Comparison of ENCODE assay signal across 13 cellular contexts in the genomic region with DNA sequence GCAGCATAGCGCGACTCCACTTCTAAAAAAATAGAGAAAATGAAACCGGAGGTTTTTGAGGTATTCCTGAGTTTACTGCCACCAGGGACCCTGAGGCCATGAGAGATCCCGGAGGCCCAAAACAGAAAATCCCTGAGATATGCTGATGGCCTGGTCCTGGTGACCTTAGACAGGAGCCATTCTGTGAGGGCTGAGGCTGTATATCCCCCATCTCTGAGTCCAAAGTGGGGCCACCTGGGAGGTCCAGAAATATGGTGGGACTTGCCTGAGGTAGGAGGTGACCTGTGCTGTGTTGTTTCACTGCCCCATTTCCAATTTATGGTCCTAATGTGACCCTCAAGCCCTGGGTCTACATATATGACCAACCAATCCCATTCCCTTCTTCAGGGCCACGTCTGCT. TPM values are rescaled to one million over a fixed set of nuclear protein-coding genes. Genes with fewer than 3 reads are reported as not detected.
DNase-seq lines count a peak whose midpoint lies in the region; ATAC-seq and TF ChIP-seq lines count a peak whose summit lies in the region.
"Not testable (repeated sequence)": the region's sequence is repeated elsewhere in the genome, so short reads cannot be mapped to it uniquely, and the experiment has no call there.
"Had no signal": no experiment of that assay in that cellular context is flagged by ENCODE, and none has a peak within 500 bp of the region (broad histone marks: within the 10 kb centered on the region; RNA-seq: fewer than 3 reads in every experiment).

No MANE protein-coding gene starts in this region.

- H3K4me3 ChIP-seq in DOHH2 (ENCODE audit: low read length) (peak overlapping the region; percentile 86), GM12865 (ENCODE audit: low read depth, low read length) (peak overlapping the region; percentile 86), OCI-LY1 (ENCODE audit: low read depth, low read length, poor library complexity, severe bottlenecking) (peak overlapping the region; percentile 66)

- not testable (repeated sequence) for H3K4me3 Mint-ChIP-seq in T-helper 17 cell
- H3K4me3 Mint-ChIP-seq in activated naive CD8-positive, alpha-beta T cell treated with anti-CD3 and anti-CD28 coated beads for 36 hours, result peak overlapping the region; percentile 25
- H3K4me3 Mint-ChIP-seq in memory B cell, result peak overlapping the region; percentile 99
- H3K4me3 Mint-ChIP-seq in stimulated activated effector memory CD8-positive, alpha-beta T cell treated with anti-CD3 and anti-CD28 coated beads, Interleukin-12 subunit alpha, Interleukin-12 subunit beta, amount 100 ng/mL, for 72 hours, result peak overlapping the region; percentile 39

- H3K27me3 Mint-ChIP-seq in T-helper 17 cell; activated naive CD8-positive, alpha-beta T cell treated with anti-CD3 and anti-CD28 coated beads for 36 hours; memory B cell: not testable (repeated sequence)

- not testable (repeated sequence) for ATAC-seq in T-helper 17 cell; memory B cell (ENCODE audit: low read depth); stimulated activated effector memory CD8-positive, alpha-beta T cell treated with anti-CD3 and anti-CD28 coated beads, Interleukin-12 subunit alpha, Interleukin-12 subunit beta, amount 100 ng/mL, for 72 hours

- H3K27me3 ChIP-seq in DOHH2 (ENCODE audit: control insufficient read depth, low read length); OCI-LY1 (ENCODE audit: insufficient read depth, low read length): not testable (repeated sequence)

- H3F3A ChIP-seq in DOHH2 (ENCODE audit: control insufficient read depth, insufficient read depth); OCI-LY1 (ENCODE audit: insufficient read depth, low read length): not testable (repeated sequence)

- H3K79me2 ChIP-seq in DOHH2 (ENCODE audit: control insufficient read depth, low read length), result peaks cover 15% of the 10 kb centered on the region
- not testable (repeated sequence) for H3K79me2 ChIP-seq in OCI-LY1 (ENCODE audit: insufficient read depth, low read length)

- not testable (repeated sequence) for H3K27ac ChIP-seq in DOHH2 (ENCODE audit: low read depth, low read length)
- H3K27ac ChIP-seq in OCI-LY1 (ENCODE audit: low read depth, low read length, poor library complexity, severe bottlenecking), result peak overlapping the region; percentile 57

- not testable (repeated sequence) for H2AFZ ChIP-seq in OCI-LY1 (ENCODE audit: low read length)

- peak overlapping the region; percentile 79 for H3K27ac Mint-ChIP-seq in T-helper 17 cell
- not testable (repeated sequence) for H3K27ac Mint-ChIP-seq in activated naive CD8-positive, alpha-beta T cell treated with anti-CD3 and anti-CD28 coated beads for 36 hours; stimulated activated effector memory CD8-positive, alpha-beta T cell treated with anti-CD3 and anti-CD28 coated beads, Interleukin-12 subunit alpha, Interleukin-12 subunit beta, amount 100 ng/mL, for 72 hours
- H3K27ac Mint-ChIP-seq in memory B cell, result peak overlapping the region; percentile 96

- not testable (repeated sequence) for H3K4me1 Mint-ChIP-seq in T-helper 17 cell; activated naive CD8-positive, alpha-beta T cell treated with anti-CD3 and anti-CD28 coated beads for 36 hours
- peaks cover 47% of the 10 kb centered on the region for H3K4me1 Mint-ChIP-seq in memory B cell
- peaks cover 30% of the 10 kb centered on the region for H3K4me1 Mint-ChIP-seq in stimulated activated effector memory CD8-positive, alpha-beta T cell treated with anti-CD3 and anti-CD28 coated beads, Interleukin-12 subunit alpha, Interleukin-12 subunit beta, amount 100 ng/mL, for 72 hours

- H3K4me1 ChIP-seq in DOHH2 (ENCODE audit: control insufficient read depth, low read length), result peaks cover 50% of the 10 kb centered on the region
- peaks cover 16% of the 10 kb centered on the region for H3K4me1 ChIP-seq in OCI-LY1 (ENCODE audit: insufficient read depth, low read length, severe bottlenecking)

- TF ChIP-seq CTCF in DOHH2 (IDR thresholded peaks at IDR 0.05; ENCODE audit: low read depth, low read length, poor library complexity, severe bottlenecking); GM12865 (IDR thresholded peaks at IDR 0.05; ENCODE audit: insufficient read depth, low read depth, low read length, missing control alignments); OCI-LY1 (IDR thresholded peaks at IDR 0.05; ENCODE audit: low read length): not testable (repeated sequence)

- DNase-seq in GM12865 (ENCODE audit: low read depth); T-helper 17 cell; activated naive CD8-positive, alpha-beta T cell treated with anti-CD3 and anti-CD28 coated beads for 36 hours; memory B cell (ENCODE audit: low spot score in 2 of 2); stimulated activated effector memory CD8-positive, alpha-beta T cell treated with anti-CD3 and anti-CD28 coated beads, Interleukin-12 subunit alpha, Interleukin-12 subunit beta, amount 100 ng/mL, for 72 hours (ENCODE audit: low spot score in 2 of 2): not testable (repeated sequence)

- not testable (repeated sequence) for H3K9me3 Mint-ChIP-seq in activated naive CD8-positive, alpha-beta T cell treated with anti-CD3 and anti-CD28 coated beads for 36 hours; memory B cell; stimulated activated effector memory CD8-positive, alpha-beta T cell treated with anti-CD3 and anti-CD28 coated beads, Interleukin-12 subunit alpha, Interleukin-12 subunit beta, amount 100 ng/mL, for 72 hours

- H3K36me3 ChIP-seq in DOHH2 (ENCODE audit: control insufficient read depth, low read length); OCI-LY1 (ENCODE audit: insufficient read depth, low read length): not testable (repeated sequence)

- H3K4me2 ChIP-seq in DOHH2 (ENCODE audit: low read length) (peak overlapping the region; percentile 95), OCI-LY1 (ENCODE audit: low read length) (peak overlapping the region; percentile 56)

- not testable (repeated sequence) for H3K36me3 Mint-ChIP-seq in T-helper 17 cell (ENCODE audit: low read depth); activated naive CD8-positive, alpha-beta T cell treated with anti-CD3 and anti-CD28 coated beads for 36 hours
- peaks cover 18% of the 10 kb centered on the region for H3K36me3 Mint-ChIP-seq in memory B cell
- peaks cover 13% of the 10 kb centered on the region for H3K36me3 Mint-ChIP-seq in stimulated activated effector memory CD8-positive, alpha-beta T cell treated with anti-CD3 and anti-CD28 coated beads, Interleukin-12 subunit alpha, Interleukin-12 subunit beta, amount 100 ng/mL, for 72 hours

- not testable (repeated sequence) for H4K20me1 ChIP-seq in DOHH2 (ENCODE audit: control insufficient read depth, insufficient read depth, low read depth, low read length); OCI-LY1 (ENCODE audit: insufficient read depth, low read length)

- H3K9me3 ChIP-seq in DOHH2 (ENCODE audit: control insufficient read depth, insufficient read depth, low read length); OCI-LY1 (ENCODE audit: low read length); T-helper 17 cell (ENCODE audit: control insufficient read depth, low read length, poor library complexity, severe bottlenecking): not testable (repeated sequence)

- H3K9ac ChIP-seq in OCI-LY1 (ENCODE audit: low read length), result peak overlapping the region; percentile 77

- not testable (repeated sequence) for H3K9me2 ChIP-seq in DOHH2 (replicated peaks; ENCODE audit: control insufficient read depth, low read length); OCI-LY1 (ENCODE audit: low read depth, low read length)

RNA-seq across cellular contexts. Expression of gene CLEC17A, which starts 1.5 kb away (rescaled TPM):
- 1 to 10 TPM in 1 of 2 donors, under 1 TPM in 1; 0.34 to 2.4 TPM for total RNA-seq in T-helper 17 cell
- total RNA-seq in activated naive CD8-positive, alpha-beta T cell treated with anti-CD3 and anti-CD28 coated beads for 36 hours, result under 1 TPM; 0.64 to 0.84 TPM
- total RNA-seq: Calu3, G401, H7, HFFc6, HT1080, K562 had no signal

RNA-seq across cellular contexts. Expression of gene NDUFB7, which starts 12.5 kb away (rescaled TPM):
- 10 to 100 TPM; 60.7 to 62.5 TPM for total RNA-seq in T-helper 17 cell
- 100 to 1,000 TPM; 128 to 129 TPM for total RNA-seq in activated naive CD8-positive, alpha-beta T cell treated with anti-CD3 and anti-CD28 coated beads for 36 hours

RNA-seq across cellular contexts. Expression of gene TECR, which starts 55.0 kb away (rescaled TPM):
- total RNA-seq in T-helper 17 cell, result 100 to 1,000 TPM; 111 to 125 TPM
- total RNA-seq in activated naive CD8-positive, alpha-beta T cell treated with anti-CD3 and anti-CD28 coated beads for 36 hours, result 10 to 100 TPM; 86.1 to 88.7 TPM
